14 cellular contexts compared by ENCODE assay signal in the genomic region with DNA sequence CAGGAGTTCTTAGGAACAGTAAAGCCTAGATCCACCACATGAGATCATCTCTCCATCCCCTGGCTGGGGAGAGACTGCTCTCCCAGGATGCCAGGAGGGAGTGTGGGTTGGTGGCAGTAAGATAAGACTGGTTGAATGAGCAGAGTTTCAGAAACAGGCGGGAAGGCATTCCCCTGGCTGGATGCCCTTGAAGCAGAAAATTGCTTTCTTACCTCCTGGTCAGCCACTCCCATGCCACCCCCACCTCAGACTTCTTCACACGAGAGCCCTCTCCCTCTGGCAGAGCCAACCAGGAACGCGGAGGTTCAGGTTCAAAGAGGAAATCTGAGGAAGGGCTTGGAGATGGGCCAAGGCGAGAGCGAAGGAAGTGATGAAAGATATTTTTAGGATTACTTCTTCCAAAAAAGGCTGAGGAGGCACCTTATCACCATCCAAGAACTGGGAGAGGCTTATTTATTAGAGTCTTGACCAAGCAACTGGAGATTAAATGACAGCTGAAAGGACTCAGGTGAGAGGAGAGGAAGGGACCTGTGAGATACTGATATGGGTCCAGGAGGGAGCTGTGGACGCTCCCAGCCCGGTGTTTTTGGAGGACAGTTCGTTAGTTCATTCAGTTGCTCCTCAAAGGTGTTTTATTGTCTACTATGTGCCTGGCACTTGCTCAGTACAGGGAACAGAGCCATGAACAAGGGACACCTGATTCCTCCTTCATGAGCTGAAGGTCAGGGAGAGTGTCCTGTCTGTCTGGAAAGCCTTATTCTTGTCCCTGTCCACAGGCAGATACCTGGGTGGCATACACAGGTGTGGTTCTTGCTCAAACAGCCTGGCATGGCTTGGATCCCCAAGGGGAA.
A peak's percentile ranks its signal among the peaks of the same experiment; 100 is the strongest.
DNase-seq lines count a peak whose midpoint lies in the region; ATAC-seq and TF ChIP-seq lines count a peak whose summit lies in the region.
"Had no signal": no experiment of that assay in that cellular context is flagged by ENCODE, and none has a peak within 500 bp of the region (broad histone marks: within the 10 kb centered on the region; RNA-seq: fewer than 3 reads in every experiment).

No MANE protein-coding gene starts in this region.

- no peaks in the 10 kb centered on the region for H4K20me1 ChIP-seq in BLaER1 treated with 17β-estradiol and CSF1 and Interleukin-3, amounts not matched to agents 10 nM and 100 nM
- no peaks in the 10 kb centered on the region for H4K20me1 ChIP-seq in KMS-11 (ENCODE audit: insufficient read depth)

- peak overlapping the region; percentile 42 to 81 (median 61) for H3K4me2 ChIP-seq in BLaER1 treated with 17β-estradiol and CSF1 and Interleukin-3, amounts not matched to agents 10 nM and 100 nM
- peak overlapping the region; percentile 22; the same call in 1 of the 2 replicates for H3K4me2 ChIP-seq in KMS-11

- no peaks in the 10 kb centered on the region for H3K9me3 ChIP-seq in BLaER1 treated with 17β-estradiol and CSF1 and Interleukin-3, amounts not matched to agents 10 nM and 100 nM (replicated peaks in 1 of 11)
- H3K9me3 ChIP-seq in RWPE2 (ENCODE audit: severe bottlenecking) = no peaks in the 10 kb centered on the region
- H3K9me3 ChIP-seq: tibial nerve had no signal

- H3K79me2 ChIP-seq in KMS-11 (ENCODE audit: insufficient read depth, low read depth) = no peaks in the 10 kb centered on the region

- TF ChIP-seq CTCF in KMS-11 (conservative IDR thresholded peaks at IDR 0.05; ENCODE audit: low read depth, low read length) = no peak
- TF ChIP-seq CTCF in RWPE2 (IDR thresholded peaks at IDR 0.05; ENCODE audit: poor library complexity, severe bottlenecking) = no peak

- peak overlapping the region in 2 of 11 experiments; percentile 6 to 32; a peak in 3 of 22 replicates for H3K27ac ChIP-seq in BLaER1 treated with 17β-estradiol and CSF1 and Interleukin-3, amounts not matched to agents 10 nM and 100 nM
- H3K27ac ChIP-seq in KMS-11 (no peak overlapping the region), RWPE2 (ENCODE audit: poor library complexity, severe bottlenecking) (peak overlapping the region; percentile 5)
- H3K27ac ChIP-seq: tibial nerve had no signal

- H3K36me3 ChIP-seq in BLaER1 treated with 17β-estradiol and CSF1 and Interleukin-3, amounts not matched to agents 10 nM and 100 nM = no peaks in the 10 kb centered on the region
- no peaks in the 10 kb centered on the region for H3K36me3 ChIP-seq in KMS-11 (ENCODE audit: insufficient read depth)
- H3K36me3 ChIP-seq in RWPE2 (ENCODE audit: low read depth) = no peaks in the 10 kb centered on the region
- H3K36me3 ChIP-seq: tibial nerve had no signal

- DNase-seq in RWPE2 (ENCODE audit: low spot score) (peak; percentile 80), left kidney (ENCODE audit: low read depth, low spot score) (peak; percentile 49), GOT3 (lab: John Stamatoyannopoulos, UW) (no peak), RPMI8226 (no peak)
- DNase-seq: activated CD4-positive, alpha-beta T cell treated with anti-CD3 and anti-CD28 coated beads, Interleukin-2, amount 50 U/mL, for 1 hour; activated naive CD4-positive, alpha-beta T cell; NCI-H524 treated with DMSO at 0.1 percent for 48 hours; SW 1271 had no signal

- no peaks in the 10 kb centered on the region for H3K27me3 ChIP-seq in BLaER1 treated with 17β-estradiol and CSF1 and Interleukin-3, amounts not matched to agents 10 nM and 100 nM
- no peaks in the 10 kb centered on the region for H3K27me3 ChIP-seq in KMS-11 (ENCODE audit: insufficient read depth, low read depth)
- H3K27me3 ChIP-seq in RWPE2 (ENCODE audit: insufficient read depth, poor library complexity, severe bottlenecking) = no peaks in the 10 kb centered on the region

- no peak overlapping the region for H2AFZ ChIP-seq in KMS-11 (ENCODE audit: low read depth)

- H3K4me3 ChIP-seq in BLaER1 treated with 17β-estradiol and CSF1 and Interleukin-3, amounts not matched to agents 10 nM and 100 nM = no peak overlapping the region
- H3K4me3 ChIP-seq in KMS-11 (IDR thresholded peaks at IDR 0.05; ENCODE audit: insufficient read depth, low read depth, low read length) (no peak overlapping the region), RWPE2 (ENCODE audit: severe bottlenecking) (no peak overlapping the region)
- H3K4me3 ChIP-seq: tibial nerve had no signal

- no peak overlapping the region; a peak in 1 of 22 replicates for H3K9ac ChIP-seq in BLaER1 treated with 17β-estradiol and CSF1 and Interleukin-3, amounts not matched to agents 10 nM and 100 nM
- no peak overlapping the region for H3K9ac ChIP-seq in KMS-11

- peak; percentile 65 for ATAC-seq in RWPE2 (ENCODE audit: low read depth)
- ATAC-seq in activated CD4-positive, CD25-positive, alpha-beta regulatory T cell treated with anti-CD3 and anti-CD28 coated beads, Interleukin-2, amount 50 U/mL, for 24 hours = no peak
- no peak for ATAC-seq in GM19328 (IDR thresholded peaks at IDR 0.05; ENCODE audit: unreplicated experiment)
- ATAC-seq: sciatic nerve had no signal

- H3K4me1 ChIP-seq in BLaER1 treated with 17β-estradiol and CSF1 and Interleukin-3, amounts not matched to agents 10 nM and 100 nM = peaks cover 36 to 51% (median 43%) of the 10 kb centered on the region in 10 experiments
- peaks cover 14% of the 10 kb centered on the region for H3K4me1 ChIP-seq in KMS-11 (ENCODE audit: low read depth, poor library complexity, severe bottlenecking)
- H3K4me1 ChIP-seq in RWPE2 (ENCODE audit: insufficient read depth, poor library complexity, severe bottlenecking) = peaks cover 20% of the 10 kb centered on the region

Comparison
In these comparisons a context has a peak if more than half of its experiments do, and no peak if none do; other contexts are left out.
1. DNase-seq: peak in RWPE2 (single experiment) and left kidney (single experiment); none in GOT3 (single experiment) and RPMI8226 (single experiment).